16 cellular contexts compared by ENCODE assay signal in the genomic region with DNA sequence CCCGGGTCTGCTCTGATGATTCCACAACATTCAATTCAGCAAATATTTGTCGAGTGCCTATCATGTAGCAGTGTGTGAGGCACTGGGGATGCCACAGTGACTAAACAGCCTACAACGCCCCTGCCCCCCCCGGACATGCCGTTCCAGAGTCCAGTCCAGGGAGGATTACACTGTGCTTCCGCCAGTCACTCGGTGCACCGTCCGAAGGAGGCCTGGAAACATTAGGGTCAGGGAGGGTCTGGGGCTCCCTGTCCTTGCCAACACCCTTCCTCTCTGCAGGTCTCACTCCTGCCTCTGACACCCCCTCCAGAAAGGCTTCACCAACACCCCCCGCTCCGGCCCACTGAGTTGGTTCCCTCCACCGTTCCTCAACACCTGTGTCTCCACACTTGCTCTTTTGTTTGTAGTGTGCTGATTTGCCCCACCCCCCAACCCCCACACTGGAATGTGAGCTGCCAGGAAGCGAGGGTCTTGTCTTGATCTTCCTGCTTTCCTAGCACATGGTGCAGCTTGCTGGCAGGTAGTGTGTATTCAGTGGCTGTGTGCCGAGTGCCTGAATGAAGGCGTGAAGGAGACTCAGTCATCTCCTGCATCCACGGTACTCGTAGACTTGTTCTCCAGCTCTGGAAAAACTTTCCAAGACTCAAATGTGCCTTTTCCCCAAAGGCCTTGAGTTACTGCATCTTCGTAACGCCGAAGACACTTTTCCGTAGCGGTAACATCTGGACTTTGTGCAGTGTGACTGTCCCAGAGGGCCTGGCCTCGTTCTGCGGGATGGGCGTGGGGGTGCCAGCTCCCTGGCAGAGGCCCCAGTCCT.
A peak's percentile ranks its signal among the peaks of the same experiment; 100 is the strongest.
DNase-seq lines count a peak whose midpoint lies in the region; ATAC-seq and TF ChIP-seq lines count a peak whose summit lies in the region.
"Had no signal": no experiment of that assay in that cellular context is flagged by ENCODE, and none has a peak within 500 bp of the region (broad histone marks: within the 10 kb centered on the region; RNA-seq: fewer than 3 reads in every experiment).

No MANE protein-coding gene starts in this region.

- H3K27me3 ChIP-seq in HCT116 (ENCODE audit: insufficient read depth, low read length), result no peaks in the 10 kb centered on the region
- H3K27me3 ChIP-seq in skeletal muscle tissue (ENCODE audit: control insufficient read depth in 3 of 3, insufficient read depth in 3 of 3, low read length in 3 of 3), result no peaks in the 10 kb centered on the region

- H3K9ac ChIP-seq in HCT116 (ENCODE audit: low read length), result no peak overlapping the region
- H3K9ac ChIP-seq in skeletal muscle tissue (ENCODE audit: low read depth in 1 of 3, low read length in 3 of 3), result peak overlapping the region in 2 of 3 donors; percentile 28 to 63

- no peaks in the 10 kb centered on the region for H3K9me2 ChIP-seq in HCT116 (ENCODE audit: insufficient read depth)

- no peak for TF ChIP-seq RAD21 in HCT116 (IDR thresholded peaks at IDR 0.05; ENCODE audit: low read depth)

- H3K9me3 ChIP-seq in HCT116 (ENCODE audit: control insufficient read depth in 1 of 2, insufficient read depth in 1 of 2, low read depth in 1 of 2, low read length in 2 of 2) (no peaks in the 10 kb centered on the region), skeletal muscle tissue (ENCODE audit: control insufficient read depth in 3 of 3, low read length in 3 of 3) (no peaks in the 10 kb centered on the region)

- BruUV-seq in HCT116 (replicated peaks; lab: Mats Ljungman, UMichigan), result no TSS peak

- POLR2A ChIA-PET in HCT116 (lab: Charles Lee), result no interaction called here

- ATAC-seq in HCT116, result no peak
- ATAC-seq in left lobe of liver, result peak; percentile 86
- no peak for ATAC-seq in HG03439 (IDR thresholded peaks at IDR 0.05; ENCODE audit: unreplicated experiment)
- ATAC-seq in GM19324 (IDR thresholded peaks at IDR 0.05; ENCODE audit: low FRiP score, unreplicated experiment), result no peak
- ATAC-seq: activated CD4-positive, CD25-positive, alpha-beta regulatory T cell treated with anti-CD3 and anti-CD28 coated beads, Interleukin-2, amount 50 U/mL, for 24 hours; T-helper 17 cell had no signal

- H3K36me3 ChIP-seq in HCT116 (ENCODE audit: control insufficient read depth in 1 of 2, insufficient read depth in 2 of 2, low read length in 2 of 2) (no peaks in the 10 kb centered on the region), skeletal muscle tissue (ENCODE audit: control insufficient read depth in 3 of 3, insufficient read depth in 3 of 3, low read length in 3 of 3) (no peaks in the 10 kb centered on the region)

- CTCF ChIA-PET in HCT116 (lab: Charles Lee), result interaction anchor here (0.6 kb wide), 1 partner anchor 216 kb away, joined by 3 read pairs; no protein-coding TSS in a partner anchor

- H3K4me1 ChIP-seq in HCT116 (ENCODE audit: control insufficient read depth in 1 of 2, insufficient read depth in 2 of 2, low read length in 2 of 2), result peaks cover 16 to 41% of the 10 kb centered on the region in 2 experiments
- peaks cover 26 to 60% (median 43%) of the 10 kb centered on the region in 3 donors for H3K4me1 ChIP-seq in skeletal muscle tissue (ENCODE audit: control insufficient read depth in 3 of 3, insufficient read depth in 3 of 3, low read length in 3 of 3)

- H4K20me1 ChIP-seq in HCT116 (ENCODE audit: insufficient read depth), result no peaks in the 10 kb centered on the region

- intact Hi-C loops in HCT116 (cut with micrococcal nuclease), result no loop called here

- DNase-seq in HCT116 (ENCODE audit: low read depth, low spot score), result no peak
- DNase-seq in dermis blood vessel endothelial cell, result peak; percentile 77
- peak; percentile 95 for DNase-seq in left lobe of liver (ENCODE audit: low spot score)
- DNase-seq in middle frontal gyrus (ENCODE audit: extremely low spot score, low spot score), result no peak
- no peak for DNase-seq in NCI-H1417 treated with DMSO at 0.1 percent for 48 hours (lab: John Stamatoyannopoulos, UW)
- DNase-seq: activated gamma-delta T cell, AML-193, anterior cingulate cortex, DMS79, NCI-H2171, Right ventricle myocardium superior, T-helper 17 cell had no signal

- H2AFZ ChIP-seq in HCT116 (ENCODE audit: low read depth, low read length, poor library complexity, severe bottlenecking), result no peak overlapping the region

- H3K4me2 ChIP-seq in HCT116 (ENCODE audit: low read length), result peak overlapping the region; percentile 15; the same call in 1 of the 2 replicates

- H3K4me3 ChIP-seq in HCT116 (replicated peaks in 1 of 2; ENCODE audit: low read depth in 1 of 2, low read length in 2 of 2), result no peak overlapping the region
- H3K4me3 ChIP-seq in skeletal muscle tissue (ENCODE audit: low read length in 3 of 3), result peak overlapping the region in 2 of 3 donors; percentile 47 to 57

- TF ChIP-seq CTCF in HCT116 (IDR thresholded peaks at IDR 0.05 in 2 of 3, conservative IDR thresholded peaks at IDR 0.05 in 1 of 3; ENCODE audit: borderline replicate concordance in 1 of 3, insufficient read depth in 1 of 3, low read depth in 2 of 3, low read length in 2 of 3), result no peak

- no peaks in the 10 kb centered on the region for H3K79me2 ChIP-seq in HCT116 (ENCODE audit: insufficient read depth, low read length)

- RAD21 ChIA-PET in HCT116 (lab: Charles Lee; ENCODE audit: low non-redundant PET in 1 of 2, low total read pairs in 2 of 2, uncharacterized antibody in 2 of 2, unreplicated experiment in 2 of 2), result no interaction called here

- no peak for TF ChIP-seq POLR2A in HCT116 (IDR thresholded peaks at IDR 0.05; ENCODE audit: borderline replicate concordance, extremely low read depth, insufficient read depth, insufficient read length)

- no peak overlapping the region for H3K27ac ChIP-seq in HCT116 (ENCODE audit: low read depth, low read length)
- no peak overlapping the region for H3K27ac ChIP-seq in skeletal muscle tissue (ENCODE audit: low read depth, low read length)

TF ChIP-seq in HCT116, 20 proteins besides CTCF, POLR2A, EP300 and RAD21:
- TF ChIP-seq CBX3 (IDR thresholded peaks at IDR 0.05; ENCODE audit: low read depth) (no peak), EZH2phosphoT487 (IDR thresholded peaks at IDR 0.05; ENCODE audit: borderline replicate concordance) (no peak)
- TF ChIP-seq, protein P1, sequence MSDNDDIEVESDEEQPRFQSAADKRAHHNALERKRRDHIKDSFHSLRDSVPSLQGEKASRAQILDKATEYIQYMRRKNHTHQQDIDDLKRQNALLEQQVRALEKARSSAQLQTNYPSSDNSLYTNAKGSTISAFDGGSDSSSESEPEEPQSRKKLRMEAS (IDR thresholded peaks at IDR 0.05), result no peak

Comparison
In these comparisons a context has a peak if more than half of its experiments do, and no peak if none do; other contexts are left out.
1. DNase-seq: peak in dermis blood vessel endothelial cell (single experiment) and left lobe of liver (single experiment); none in HCT116 (single experiment), middle frontal gyrus (single experiment) and NCI-H1417 treated with DMSO at 0.1 percent for 48 hours (single experiment).
2. H3K4me3 ChIP-seq: peak in skeletal muscle tissue (2 of 3); none in HCT116 (0 of 2).